Comparison of ENCODE assay signal across 19 cellular contexts in genomic region chr17:35095741-35096140, GRCh38. TPM values are rescaled to one million over a fixed set of nuclear protein-coding genes. Genes with fewer than 3 reads are reported as not detected.
A peak's percentile ranks its signal among the peaks of the same experiment; 100 is the strongest.
DNase-seq lines count a peak whose midpoint lies in the region; ATAC-seq and TF ChIP-seq lines count a peak whose summit lies in the region.
"Had no signal": no experiment of that assay in that cellular context is flagged by ENCODE, and none has a peak within 500 bp of the region (broad histone marks: within the 10 kb centered on the region; RNA-seq: fewer than 3 reads in every experiment).

No MANE protein-coding gene starts in this region.

- H4K91ac ChIP-seq in IMR-90 (ENCODE audit: insufficient read depth, low read depth, low read length) = no peak overlapping the region

- no peak overlapping the region for H2BK120ac ChIP-seq in IMR-90 (ENCODE audit: low read depth, low read length)

- ATAC-seq in IMR-90 (ENCODE audit: low read depth) = no peak

- H3K9ac ChIP-seq in IMR-90 (ENCODE audit: low read depth, low read length) = no peak overlapping the region

- H3K79me1 ChIP-seq in IMR-90 (ENCODE audit: low read depth in 1 of 2, low read length in 2 of 2) = no peaks in the 10 kb centered on the region

- H2BK15ac ChIP-seq in IMR-90 (ENCODE audit: low read depth, low read length) = no peak overlapping the region

- H3K27me3 ChIP-seq in IMR-90 (ENCODE audit: control insufficient read depth, insufficient read depth, low read length) = no peaks in the 10 kb centered on the region

- H4K20me1 ChIP-seq in IMR-90 (ENCODE audit: insufficient read depth, low read length) = no peaks in the 10 kb centered on the region

- no peak overlapping the region for H2AFZ ChIP-seq in IMR-90 (replicated peaks; ENCODE audit: low read length, poor library complexity)

- BruUV-seq in IMR-90 (replicated peaks; lab: Mats Ljungman, UMichigan) = no TSS peak

- dilution Hi-C loops in IMR-90 (cut with HindIII; ENCODE audit: low sequenced_read_pairs, unreplicated experiment) = no loop called here

- DNase-seq in AG10803 (ENCODE audit: low read depth) (peak; percentile 44), IMR-90 (no peak), epithelial cell of prostate (ENCODE audit: low read depth, low spot score) (no peak), fibroblast of peridontal ligament (ENCODE audit: extremely low read depth) (peak; percentile 76), NCI-H1930 (lab: John Stamatoyannopoulos, UW) (no peak), posterior cingulate gyrus (no peak)
- DNase-seq in activated naive CD4-positive, alpha-beta T cell treated with anti-CD3 and anti-CD28 coated beads, Interleukin-2, amount 50 U/mL, for 16 hours = no peak
- DNase-seq: AML-193; C1 segment of cervical spinal cord; Calu3; CD4-positive, alpha-beta memory T cell; COR-L47; DMS153; DND-41; GOT3 had no signal

- 0 out of 2 replicates have a peak, but pooled peaks cover 2% of the 10 kb centered on the region for H3K4me1 ChIP-seq in IMR-90 (ENCODE audit: control insufficient read depth, insufficient read depth, low read length)
- H3K4me1 ChIP-seq: HAP-1 had no signal

- H2BK20ac ChIP-seq in IMR-90 (ENCODE audit: low read depth, low read length) = no peak overlapping the region

- CTCF ChIA-PET in IMR-90 (lab: Yijun Ruan, JAX) = no interaction called here

- H3K4me2 ChIP-seq in IMR-90 (ENCODE audit: low read depth, low read length) = no peak overlapping the region

- H3K23ac ChIP-seq in IMR-90 (ENCODE audit: low read depth, low read length) = no peak overlapping the region

- H3K27ac ChIP-seq in IMR-90 (ENCODE audit: insufficient read depth, low read length) = no peak overlapping the region
- H3K27ac ChIP-seq in epithelial cell of prostate = peak overlapping the region; percentile 60

- no peak overlapping the region for H3K4ac ChIP-seq in IMR-90 (ENCODE audit: low read depth, low read length)

- H3K9me1 ChIP-seq in IMR-90 (ENCODE audit: insufficient read depth, low read length) = no peaks in the 10 kb centered on the region; the same call in 1 of the 2 replicates

- H3K18ac ChIP-seq in IMR-90 (ENCODE audit: low read depth, low read length) = no peak overlapping the region

- 83% methylated on average over 1 of the region's 1 CpG; no CpG with 5 or more reads in 1 of the 2 experiments for WGBS in IMR-90 (ENCODE audit: extremely low coverage in 2 of 2, insufficient read length in 1 of 2), 2 experiments

- POLR2A ChIA-PET in IMR-90 (lab: Charles Lee; ENCODE audit: unreplicated experiment) = no interaction called here

- TF ChIP-seq RAD21 in IMR-90 (IDR thresholded peaks at IDR 0.05; ENCODE audit: low read length) = no peak

- H4K5ac ChIP-seq in IMR-90 (ENCODE audit: low read depth, low read length) = no peak overlapping the region

- intact Hi-C loops in IMR-90 (cut with micrococcal nuclease) (no loop called here), posterior cingulate gyrus (cut with DNase I) (loop anchor here (10.0 kb wide), 1 partner anchor 131 kb away; the partner anchor contains the start of genes CCT6B and ZNF830)

- in situ Hi-C loops in IMR-90 (cut with MboI; ENCODE audit: low sequenced_read_pairs) = no loop called here

- TF ChIP-seq POLR2A in IMR-90 (IDR thresholded peaks at IDR 0.05; ENCODE audit: low read depth, low read length) = no peak

- H3K4me3 ChIP-seq in AG10803 (ENCODE audit: low read length) (no peak overlapping the region), IMR-90 (ENCODE audit: insufficient read depth, low read depth, low read length) (no peak overlapping the region)
- H3K4me3 ChIP-seq: HAP-1 had no signal

- no peak overlapping the region for H2AK9ac ChIP-seq in IMR-90 (replicated peaks; ENCODE audit: low read depth, low read length, poor library complexity)

- H4K8ac ChIP-seq in IMR-90 (ENCODE audit: low read depth in 2 of 2, low read length in 2 of 2) = 0 out of 4 replicates have a peak overlapping the region, but pooled peaks of 1 of the 2 experiments have one; percentile 30

- no peak overlapping the region for H3K56ac ChIP-seq in IMR-90 (ENCODE audit: extremely low read depth, insufficient read depth, low read length)

- 0 out of 2 replicates have a peak overlapping the region, but pooled peaks have one; percentile 31 for H2AK5ac ChIP-seq in IMR-90 (ENCODE audit: low read depth, low read length)

- no peak overlapping the region for H3K14ac ChIP-seq in IMR-90 (replicated peaks; ENCODE audit: low read depth, low read length)

- no peaks in the 10 kb centered on the region for H3K9me3 ChIP-seq in IMR-90 (ENCODE audit: control insufficient read depth, insufficient read depth, low read length)
- H3K9me3 ChIP-seq: HAP-1 had no signal

- H3K36me3 ChIP-seq in IMR-90 (ENCODE audit: control insufficient read depth, insufficient read depth, low read length) = peaks cover 14% of the 10 kb centered on the region

- TF ChIP-seq CTCF in AG10803 (conservative IDR thresholded peaks at IDR 0.05; ENCODE audit: low read length) = no peak
- TF ChIP-seq CTCF in IMR-90 (conservative IDR thresholded peaks at IDR 0.05; ENCODE audit: low read depth, low read length) = no peak

- no peak overlapping the region for H2BK5ac ChIP-seq in IMR-90 (ENCODE audit: low read depth, low read length, poor library complexity, severe bottlenecking)

TF ChIP-seq in IMR-90, 13 proteins besides CTCF, POLR2A, EP300 and RAD21:
- TF ChIP-seq SMC3 (IDR thresholded peaks at IDR 0.05; ENCODE audit: low read depth, low read length) (no peak), FOS (IDR thresholded peaks at IDR 0.05; ENCODE audit: low read depth, low read length) (no peak), CEBPB (IDR thresholded peaks at IDR 0.05; ENCODE audit: low read depth, low read length) (no peak), MAFK (IDR thresholded peaks at IDR 0.05; ENCODE audit: low read depth, low read length) (no peak), NFE2L2 (IDR thresholded peaks at IDR 0.05; ENCODE audit: low read depth, low read length) (no peak), RCOR1 (IDR thresholded peaks at IDR 0.05; ENCODE audit: insufficient replicate concordance, low read length) (no peak)

RNA-seq across cellular contexts. Expression of gene RAD51D, which starts 23.9 kb away (rescaled TPM):
- total RNA-seq in IMR-90 (2012; rRNA removed) = 9.7 and 12.7 TPM in 2 replicates
- 8.8 and 10.8 TPM in 2 replicates for polyA plus RNA-seq in IMR-90 (2012; rRNA removed)
- 8.1 and 11.1 TPM in 2 replicates for polyA plus RNA-seq in IMR-90 (2012; cell fraction: cytosol; rRNA removed)
- 15.5 and 17.2 TPM in 2 replicates for polyA plus RNA-seq in IMR-90 (2012; cell fraction: nucleus; rRNA removed; ENCODE audit: low replicate concordance)

RNA-seq across cellular contexts. Expression of gene FNDC8, which starts 25.7 kb away (rescaled TPM):
- total RNA-seq in IMR-90 (2012; rRNA removed) = not detected in 2 replicates
- polyA plus RNA-seq in IMR-90 (2012; rRNA removed) = not detected in 2 replicates
- polyA plus RNA-seq in IMR-90 (2012; cell fraction: cytosol; rRNA removed) = not detected in 2 replicates
- polyA plus RNA-seq in IMR-90 (2012; cell fraction: nucleus; rRNA removed; ENCODE audit: low replicate concordance) = not detected in 2 replicates
- total RNA-seq: A172; A673; Calu3; CD4-positive, alpha-beta memory T cell had no signal
- polyA plus RNA-seq: BJ; CD4-positive, alpha-beta memory T cell had no signal

RNA-seq across cellular contexts. Expression of gene RFFL, which starts 32.2 kb away (rescaled TPM):
- total RNA-seq in IMR-90 (2012; rRNA removed) = 19.2 and 20.8 TPM in 2 replicates
- 9.9 and 11.6 TPM in 2 replicates for polyA plus RNA-seq in IMR-90 (2012; rRNA removed)
- polyA plus RNA-seq in IMR-90 (2012; cell fraction: cytosol; rRNA removed) = 6.0 and 9.6 TPM in 2 replicates
- polyA plus RNA-seq in IMR-90 (2012; cell fraction: nucleus; rRNA removed; ENCODE audit: low replicate concordance) = 9.5 and 13.1 TPM in 2 replicates

RNA-seq across cellular contexts. Expression of gene NLE1, which starts 46.4 kb away (rescaled TPM):
- total RNA-seq in IMR-90 (2012; rRNA removed) = 23.7 and 24.4 TPM in 2 replicates
- 18.0 and 18.6 TPM in 2 replicates for polyA plus RNA-seq in IMR-90 (2012; rRNA removed)
- 17.3 and 19.2 TPM in 2 replicates for polyA plus RNA-seq in IMR-90 (2012; cell fraction: cytosol; rRNA removed)
- polyA plus RNA-seq in IMR-90 (2012; cell fraction: nucleus; rRNA removed; ENCODE audit: low replicate concordance) = 19.9 and 38.3 TPM in 2 replicates

RNA-seq across cellular contexts. Expression of gene UNC45B, which starts 51.9 kb away (rescaled TPM):
- total RNA-seq in IMR-90 (2012; rRNA removed) = not detected in 2 replicates
- polyA plus RNA-seq in IMR-90 (2012; rRNA removed) = not detected in 2 replicates
- polyA plus RNA-seq in IMR-90 (2012; cell fraction: cytosol; rRNA removed) = not detected in 2 replicates
- not detected in 2 replicates for polyA plus RNA-seq in IMR-90 (2012; cell fraction: nucleus; rRNA removed; ENCODE audit: low replicate concordance)
- total RNA-seq: A172, A673, Calu3 had no signal
- polyA plus RNA-seq: BJ had no signal

Comparison
In these comparisons a context has a peak if more than half of its experiments do, and no peak if none do; other contexts are left out.
1. DNase-seq: peak in AG10803 (single experiment) and fibroblast of peridontal ligament (single experiment); none in IMR-90 (single experiment), epithelial cell of prostate (single experiment), activated naive CD4-positive, alpha-beta T cell treated with anti-CD3 and anti-CD28 coated beads, Interleukin-2, amount 50 U/mL, for 16 hours (single experiment), NCI-H1930 (0 of 2) and posterior cingulate gyrus (0 of 10).